ENCODE assay signal across 8 cellular contexts in genomic region chr15:55897560-55898336, GRCh38.
DNase-seq lines count a peak whose midpoint lies in the region; ATAC-seq lines count a peak whose summit lies in the region.

No MANE protein-coding gene starts in this region.

- H3K27me3 ChIP-seq in subcutaneous abdominal adipose tissue (ENCODE audit: control insufficient read depth in 5 of 5, insufficient read depth in 4 of 5, low read length in 5 of 5) = no peaks in the 10 kb centered on the region

- H3K4me1 ChIP-seq in subcutaneous abdominal adipose tissue (ENCODE audit: control insufficient read depth in 5 of 5, insufficient read depth in 5 of 5, low read length in 5 of 5) = peaks cover 0 to 11% (median 4%) of the 10 kb centered on the region in 5 donors

- no peaks in the 10 kb centered on the region for H3K36me3 ChIP-seq in subcutaneous abdominal adipose tissue (ENCODE audit: control insufficient read depth in 5 of 5, insufficient read depth in 5 of 5, low read length in 5 of 5)

- H3K4me3 ChIP-seq in subcutaneous abdominal adipose tissue (ENCODE audit: low read depth in 1 of 5, low read length in 5 of 5) = peak overlapping the region; percentile 13 to 56 (median 49)

- peak; percentile 1 for DNase-seq in stimulated activated CD4-positive, alpha-beta T cell treated with anti-CD3 and anti-CD28 coated beads, Interleukin-4, amount 100 ng/mL, for 1 hour
- DNase-seq in stimulated activated CD4-positive, alpha-beta T cell treated with anti-CD3 and anti-CD28 coated beads, Interleukin-4, amount 100 ng/mL, for 4 hours = no peak
- peak; percentile 9 for DNase-seq in NCI-H1105 (lab: John Stamatoyannopoulos, UW)
- DNase-seq in amniotic epithelial cell (ENCODE audit: low read depth) = peak; percentile 78
- peak; percentile 7 for DNase-seq in iPS DF 19.7 (ENCODE audit: low read depth, low spot score)
- DNase-seq in central memory CD4-positive, alpha-beta T cell = no peak

- no peaks in the 10 kb centered on the region for H3K9me3 ChIP-seq in subcutaneous abdominal adipose tissue (ENCODE audit: control insufficient read depth in 5 of 5, low read length in 5 of 5)

- H3K27ac ChIP-seq in subcutaneous abdominal adipose tissue (ENCODE audit: low read depth, low read length) = peak overlapping the region; percentile 63

- no peak for ATAC-seq in GM19351 (IDR thresholded peaks at IDR 0.05; ENCODE audit: unreplicated experiment)

- peak overlapping the region in 3 of 5 donors; percentile 15 to 64 (median 16) for H3K9ac ChIP-seq in subcutaneous abdominal adipose tissue (ENCODE audit: low read length in 5 of 5)

Comparison
In these comparisons a context has a peak if more than half of its experiments do, and no peak if none do; other contexts are left out.
1. DNase-seq: peak in stimulated activated CD4-positive, alpha-beta T cell treated with anti-CD3 and anti-CD28 coated beads, Interleukin-4, amount 100 ng/mL, for 1 hour (single experiment), NCI-H1105 (single experiment), amniotic epithelial cell (single experiment) and iPS DF 19.7 (single experiment); none in stimulated activated CD4-positive, alpha-beta T cell treated with anti-CD3 and anti-CD28 coated beads, Interleukin-4, amount 100 ng/mL, for 4 hours (0 of 2) and central memory CD4-positive, alpha-beta T cell (single experiment).